23 cellular contexts compared by ENCODE assay signal in the genomic region with DNA sequence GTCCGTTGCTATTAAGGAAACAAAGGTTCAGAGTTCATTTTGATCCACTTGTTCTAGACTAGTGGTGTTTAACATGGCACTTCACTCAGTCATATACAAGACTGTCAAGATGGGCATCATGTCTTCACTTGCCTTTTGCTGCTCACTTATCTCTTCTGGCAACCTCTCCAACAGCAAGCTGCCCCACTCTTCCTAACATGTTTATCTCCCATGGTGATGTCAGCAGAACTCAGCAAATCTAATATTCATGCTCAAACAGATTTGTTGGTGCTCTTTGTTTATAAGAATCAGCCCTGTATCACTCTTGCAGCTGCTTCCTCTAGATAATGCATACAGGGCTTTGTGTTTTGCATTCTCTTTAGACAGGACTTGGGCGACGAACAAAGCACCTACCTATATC.
DNase-seq lines count a peak whose midpoint lies in the region; ATAC-seq, FAIRE-seq and TF ChIP-seq lines count a peak whose summit lies in the region.
"Had no signal": no experiment of that assay in that cellular context is flagged by ENCODE, and none has a peak within 500 bp of the region (broad histone marks: within the 10 kb centered on the region; RNA-seq: fewer than 3 reads in every experiment).

No MANE protein-coding gene starts in this region.

- TF ChIP-seq EP300 in K562 (IDR thresholded peaks at IDR 0.05; ENCODE audit: low read length): no peak

- 0% methylated on average over 3 of the region's 3 CpGs for WGBS in K562 (ENCODE audit: insufficient coverage, low coverage, missing lambda C conversion rate)

- H4K20me1 ChIP-seq in K562 (replicated peaks; ENCODE audit: control insufficient read depth, insufficient read depth, low read length): no peaks in the 10 kb centered on the region

- no peaks in the 10 kb centered on the region for H3K79me2 ChIP-seq in K562 (ENCODE audit: control insufficient read depth, insufficient read depth, low read length)

- H3K36me3 ChIP-seq in BE2C: no peaks in the 10 kb centered on the region
- H3K36me3 ChIP-seq in K562 (ENCODE audit: control insufficient read depth, insufficient read depth, low read length): no peaks in the 10 kb centered on the region

- ATAC-seq in K562 (peak; percentile 54), HG03565 (IDR thresholded peaks at IDR 0.05; ENCODE audit: unreplicated experiment) (no peak), GM18868 (IDR thresholded peaks at IDR 0.05; ENCODE audit: unreplicated experiment) (no peak)
- ATAC-seq: Panc1 had no signal

- intact Hi-C loops in K562 (cut with micrococcal nuclease): no loop called here

- TF ChIP-seq CTCF in BE2C (IDR thresholded peaks at IDR 0.05; ENCODE audit: low read depth, low read length): no peak
- TF ChIP-seq CTCF in K562 (IDR thresholded peaks at IDR 0.05 in 2 of 3, conservative IDR thresholded peaks at IDR 0.05 in 1 of 3; ENCODE audit: insufficient read depth in 2 of 3, low read depth in 1 of 3, low read length in 3 of 3): no peak
- TF ChIP-seq CTCF in GM13977 (IDR thresholded peaks at IDR 0.05; ENCODE audit: extremely low read depth, insufficient read depth, missing control alignments): no peak

- in situ Hi-C loops in K562 (cut with MboI): no loop called here
- in situ Hi-C loops in GM13977 (cut with MboI; ENCODE audit: low pct_unique_long_range_greater_than_20kb, low sequenced_read_pairs, unreplicated experiment): no loop called here

- H2AFZ ChIP-seq in K562 (ENCODE audit: low read depth, low read length): no peak overlapping the region
- H2AFZ ChIP-seq: GM23248 had no signal

- CTCF ChIA-PET in K562 (lab: Yijun Ruan, JAX; ENCODE audit: low intra/inter-chr PET ratio): no interaction called here

- no peak for FAIRE-seq in K562 (lab: Jason Lieb, UNC)

- H3K4me1 ChIP-seq in BE2C (peaks cover 26% of the 10 kb centered on the region), K562 (replicated peaks in 1 of 2; ENCODE audit: control insufficient read depth in 2 of 2, insufficient read depth in 2 of 2, low read length in 2 of 2) (no peaks in the 10 kb centered on the region)

- no peaks in the 10 kb centered on the region for H3K9me1 ChIP-seq in K562 (ENCODE audit: control insufficient read depth, insufficient read depth, low read length)

- no peaks in the 10 kb centered on the region for H3K9me3 ChIP-seq in BE2C
- H3K9me3 ChIP-seq in K562 (replicated peaks; ENCODE audit: control insufficient read depth, insufficient read depth, low read depth, low read length): no peaks in the 10 kb centered on the region

- no peak overlapping the region for H3K4me2 ChIP-seq in K562 (ENCODE audit: insufficient read depth, low read length)

- no peaks in the 10 kb centered on the region for H3K27me3 ChIP-seq in BE2C
- no peaks in the 10 kb centered on the region for H3K27me3 ChIP-seq in K562 (ENCODE audit: control insufficient read depth in 2 of 2, insufficient read depth in 2 of 2, low read length in 2 of 2)

- TF ChIP-seq RAD21 in K562 (CRISPR knock-in tag; conservative IDR thresholded peaks at IDR 0.05 in 1 of 2, IDR thresholded peaks at IDR 0.05 in 1 of 2): no peak

- no peak overlapping the region for H3K27ac ChIP-seq in K562 (ENCODE audit: extremely low read depth, low read depth, low read length)
- H3K27ac ChIP-seq: C4-2B, GM23248 had no signal

- no peak overlapping the region for H3K9ac ChIP-seq in K562 (ENCODE audit: insufficient read depth in 1 of 2, low read depth in 2 of 2, low read length in 2 of 2)
- H3K9ac ChIP-seq: GM23248 had no signal

- BruUV-seq in K562 (replicated peaks; lab: Mats Ljungman, UMichigan): no TSS peak

- no peak for TF ChIP-seq POLR2A in K562 (conservative IDR thresholded peaks at IDR 0.05)

- H3K4me3 ChIP-seq in BE2C (ENCODE audit: low read depth, low read length) (peak overlapping the region; percentile 8), K562 (no peak overlapping the region)
- H3K4me3 ChIP-seq: GM23248 had no signal

- DNase-seq in BE2C (peak; percentile 75), NCI-H1105 treated with DMSO at 0.1 percent for 48 hours (lab: John Stamatoyannopoulos, UW) (peak; percentile 86), SK-N-DZ (ENCODE audit: low spot score) (peak; percentile 98), K562 (ENCODE audit: extremely low read depth in 1 of 4, low spot score in 3 of 4) (peak in 2 of 4 experiments; percentile 8 to 27), T1000 (lab: John Stamatoyannopoulos, UW) (no peak), GM13977 (ENCODE audit: low spot score) (no peak)
- DNase-seq: AML-193; CD8-positive, alpha-beta memory T cell; DMS53; GDM1; GM23248; H9; HFFc6; Karpas-422; NCI-H1417 treated with DMSO at 0.1 percent for 48 hours; NCI-H187 treated with DMSO at 0.1 percent for 48 hours; NCI-H446; NCI-H748 treated with DMSO at 0.1 percent for 48 hours; NK-92 treated with Interleukin-12 subunit alpha and Interleukin-12 subunit beta, amount 100 ng/mL, for 24 hours had no signal

- POLR2A ChIA-PET in K562 (lab: Yijun Ruan, JAX): interaction anchor here (0.7 kb wide), 1 partner anchor 9 kb away, joined by 3 read pairs; no protein-coding TSS in a partner anchor

TF ChIP-seq in K562, 482 proteins besides CTCF, POLR2A, EP300 and RAD21 (continues in another document):
- TF ChIP-seq, protein P1, sequence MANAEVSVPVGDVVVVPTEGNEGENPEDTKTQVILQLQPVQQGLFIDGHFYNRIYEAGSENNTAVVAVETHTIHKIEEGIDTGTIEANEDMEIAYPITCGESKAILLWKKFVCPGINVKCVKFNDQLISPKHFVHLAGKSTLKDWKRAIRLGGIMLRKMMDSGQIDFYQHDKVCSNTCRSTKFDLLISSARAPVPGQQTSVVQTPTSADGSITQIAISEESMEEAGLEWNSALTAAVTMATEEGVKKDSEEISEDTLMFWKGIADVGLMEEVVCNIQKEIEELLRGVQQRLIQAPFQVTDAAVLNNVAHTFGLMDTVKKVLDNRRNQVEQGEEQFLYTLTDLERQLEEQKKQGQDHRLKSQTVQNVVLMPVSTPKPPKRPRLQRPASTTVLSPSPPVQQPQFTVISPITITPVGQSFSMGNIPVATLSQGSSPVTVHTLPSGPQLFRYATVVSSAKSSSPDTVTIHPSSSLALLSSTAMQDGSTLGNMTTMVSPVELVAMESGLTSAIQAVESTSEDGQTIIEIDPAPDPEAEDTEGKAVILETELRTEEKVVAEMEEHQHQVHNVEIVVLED (CRISPR knock-in tag; IDR thresholded peaks at IDR 0.05): no peak
- TF ChIP-seq KAT2B (IDR thresholded peaks at IDR 0.05; ENCODE audit: low read depth, low read length): no peak
- TF ChIP-seq ZC3H8 (IDR thresholded peaks at IDR 0.05): no peak
- TF ChIP-seq CBFA2T3 (IDR thresholded peaks at IDR 0.05): peak; percentile 92
- no peak for TF ChIP-seq ZNF695 (CRISPR knock-in tag; IDR thresholded peaks at IDR 0.05)
- peak; percentile 33; the same call in 1 of the 2 replicates for TF ChIP-seq FOXM1 (IDR thresholded peaks at IDR 0.05; ENCODE audit: low read depth)
- TF ChIP-seq FOXM1 (CRISPR knock-in tag; IDR thresholded peaks at IDR 0.05; ENCODE audit: low read depth): no peak
- peak; percentile 27 for TF ChIP-seq MEIS2 (IDR thresholded peaks at IDR 0.05; ENCODE audit: partially characterized antibody)
- TF ChIP-seq, protein P2, sequence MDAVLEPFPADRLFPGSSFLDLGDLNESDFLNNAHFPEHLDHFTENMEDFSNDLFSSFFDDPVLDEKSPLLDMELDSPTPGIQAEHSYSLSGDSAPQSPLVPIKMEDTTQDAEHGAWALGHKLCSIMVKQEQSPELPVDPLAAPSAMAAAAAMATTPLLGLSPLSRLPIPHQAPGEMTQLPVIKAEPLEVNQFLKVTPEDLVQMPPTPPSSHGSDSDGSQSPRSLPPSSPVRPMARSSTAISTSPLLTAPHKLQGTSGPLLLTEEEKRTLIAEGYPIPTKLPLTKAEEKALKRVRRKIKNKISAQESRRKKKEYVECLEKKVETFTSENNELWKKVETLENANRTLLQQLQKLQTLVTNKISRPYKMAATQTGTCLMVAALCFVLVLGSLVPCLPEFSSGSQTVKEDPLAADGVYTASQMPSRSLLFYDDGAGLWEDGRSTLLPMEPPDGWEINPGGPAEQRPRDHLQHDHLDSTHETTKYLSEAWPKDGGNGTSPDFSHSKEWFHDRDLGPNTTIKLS (IDR thresholded peaks at IDR 0.05; ENCODE audit: borderline replicate concordance, low read depth): no peak
- TF ChIP-seq, protein P3, sequence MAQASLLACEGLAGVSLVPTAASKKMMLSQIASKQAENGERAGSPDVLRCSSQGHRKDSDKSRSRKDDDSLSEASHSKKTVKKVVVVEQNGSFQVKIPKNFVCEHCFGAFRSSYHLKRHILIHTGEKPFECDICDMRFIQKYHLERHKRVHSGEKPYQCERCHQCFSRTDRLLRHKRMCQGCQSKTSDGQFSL (CRISPR knock-in tag; IDR thresholded peaks at IDR 0.05): no peak
- TF ChIP-seq, protein P3 (tag; IDR thresholded peaks at IDR 0.05): no peak
- TF ChIP-seq, protein P4, sequence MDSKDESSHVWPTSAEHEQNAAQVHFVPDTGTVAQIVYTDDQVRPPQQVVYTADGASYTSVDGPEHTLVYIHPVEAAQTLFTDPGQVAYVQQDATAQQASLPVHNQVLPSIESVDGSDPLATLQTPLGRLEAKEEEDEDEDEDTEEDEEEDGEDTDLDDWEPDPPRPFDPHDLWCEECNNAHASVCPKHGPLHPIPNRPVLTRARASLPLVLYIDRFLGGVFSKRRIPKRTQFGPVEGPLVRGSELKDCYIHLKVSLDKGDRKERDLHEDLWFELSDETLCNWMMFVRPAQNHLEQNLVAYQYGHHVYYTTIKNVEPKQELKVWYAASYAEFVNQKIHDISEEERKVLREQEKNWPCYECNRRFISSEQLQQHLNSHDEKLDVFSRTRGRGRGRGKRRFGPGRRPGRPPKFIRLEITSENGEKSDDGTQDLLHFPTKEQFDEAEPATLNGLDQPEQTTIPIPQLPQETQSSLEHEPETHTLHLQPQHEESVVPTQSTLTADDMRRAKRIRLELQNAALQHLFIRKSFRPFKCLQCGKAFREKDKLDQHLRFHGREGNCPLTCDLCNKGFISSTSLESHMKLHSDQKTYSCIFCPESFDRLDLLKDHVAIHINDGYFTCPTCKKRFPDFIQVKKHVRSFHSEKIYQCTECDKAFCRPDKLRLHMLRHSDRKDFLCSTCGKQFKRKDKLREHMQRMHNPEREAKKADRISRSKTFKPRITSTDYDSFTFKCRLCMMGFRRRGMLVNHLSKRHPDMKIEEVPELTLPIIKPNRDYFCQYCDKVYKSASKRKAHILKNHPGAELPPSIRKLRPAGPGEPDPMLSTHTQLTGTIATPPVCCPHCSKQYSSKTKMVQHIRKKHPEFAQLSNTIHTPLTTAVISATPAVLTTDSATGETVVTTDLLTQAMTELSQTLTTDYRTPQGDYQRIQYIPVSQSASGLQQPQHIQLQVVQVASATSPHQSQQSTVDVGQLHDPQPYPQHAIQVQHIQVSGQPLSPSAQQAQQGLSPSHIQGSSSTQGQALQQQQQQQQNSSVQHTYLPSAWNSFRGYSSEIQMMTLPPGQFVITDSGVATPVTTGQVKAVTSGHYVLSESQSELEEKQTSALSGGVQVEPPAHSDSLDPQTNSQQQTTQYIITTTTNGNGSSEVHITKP (IDR thresholded peaks at IDR 0.05; ENCODE audit: partially characterized antibody): no peak

Comparison
In these comparisons a context has a peak if more than half of its experiments do, and no peak if none do; other contexts are left out.
1. DNase-seq: peak in BE2C (single experiment), NCI-H1105 treated with DMSO at 0.1 percent for 48 hours (single experiment) and SK-N-DZ (single experiment); none in T1000 (single experiment) and GM13977 (single experiment).